ENCODE assay signal across 23 cellular contexts in the genomic region with DNA sequence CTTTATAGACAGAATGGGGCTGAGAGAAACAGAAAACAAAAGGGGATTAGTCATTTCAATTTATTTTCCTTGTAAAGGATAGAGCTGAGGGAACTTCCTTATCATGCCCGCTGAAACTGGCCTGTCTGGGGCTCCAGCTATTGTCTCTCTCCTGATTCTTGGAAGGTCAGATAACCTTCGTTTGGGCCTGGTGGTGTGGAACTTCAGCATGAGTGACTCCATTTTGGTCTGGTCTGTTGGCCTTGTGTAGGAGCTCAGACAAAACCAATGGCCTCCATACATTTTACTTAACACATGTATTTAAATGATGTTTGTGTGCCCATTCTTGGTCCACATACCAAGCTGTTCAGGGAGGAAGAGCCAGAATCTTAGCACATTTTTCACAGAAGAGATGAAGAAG. TPM values are rescaled to one million over a fixed set of nuclear protein-coding genes. Genes with fewer than 3 reads are reported as not detected.
DNase-seq lines count a peak whose midpoint lies in the region; ATAC-seq and TF ChIP-seq lines count a peak whose summit lies in the region.
"Had no signal": no experiment of that assay in that cellular context is flagged by ENCODE, and none has a peak within 500 bp of the region (broad histone marks: within the 10 kb centered on the region; RNA-seq: fewer than 3 reads in every experiment).

No MANE protein-coding gene starts in this region.

- no peaks in the 10 kb centered on the region for H3K9me3 ChIP-seq in duodenal mucosa (ENCODE audit: control insufficient read depth in 1 of 2, low read length in 2 of 2)
- H3K9me3 ChIP-seq in right atrium auricular region, result no peaks in the 10 kb centered on the region
- H3K9me3 ChIP-seq: BE2C, HAP-1, SK-N-SH had no signal

- peak overlapping the region in 1 of 2 donors; percentile 97 for H3K9ac ChIP-seq in duodenal mucosa (ENCODE audit: low read depth in 1 of 2, low read length in 2 of 2)
- H3K9ac ChIP-seq: SK-N-SH had no signal

- intact Hi-C loops in left colon (cut with DNase I, micrococcal nuclease), result no loop called here
- intact Hi-C loops in cardiac septum (cut with DNase I), result no loop called here

- DNase-seq in DMS53 (lab: John Stamatoyannopoulos, UW), result peak; percentile 30
- DNase-seq in DMS53 treated with DMSO at 0.1 percent for 48 hours (lab: John Stamatoyannopoulos, UW; ENCODE audit: unreplicated experiment), result no peak
- no peak for DNase-seq in left colon
- DNase-seq in ureter (ENCODE audit: low spot score), result peak; percentile 7
- DNase-seq in right atrium auricular region (ENCODE audit: low spot score), result no peak
- DNase-seq in natural killer cell treated with Interleukin-12 subunit alpha and Interleukin-12 subunit beta and Interleukin-15 and Interleukin-18, amount 100 ng/mL, for 72 hours (ENCODE audit: low spot score), result no peak
- no peak for DNase-seq in cardiac septum (ENCODE audit: low spot score)
- DNase-seq: BE2C; CD8-positive, alpha-beta memory T cell; GOT3; HFFc6; MM.1S; NCI-H2029; NCI-H446; NCI-H526; SIG-M5; SK-N-SH had no signal

- no peak for TF ChIP-seq CTCF in right atrium auricular region (IDR thresholded peaks at IDR 0.05)

- H3K4me1 ChIP-seq in duodenal mucosa (ENCODE audit: control insufficient read depth in 1 of 2, insufficient read depth in 2 of 2, low read length in 2 of 2) (peaks cover 20 to 34% of the 10 kb centered on the region in 2 donors), right atrium auricular region (no peaks in the 10 kb centered on the region)
- H3K4me1 ChIP-seq: BE2C, HAP-1 had no signal

- no peak overlapping the region for H3K27ac Mint-ChIP-seq in natural killer cell treated with Interleukin-12 subunit alpha and Interleukin-12 subunit beta and Interleukin-15 and Interleukin-18, amount 100 ng/mL, for 72 hours
- H3K27ac Mint-ChIP-seq: CD14-positive monocyte, HFFc6 had no signal

- H3K4me3 ChIP-seq in duodenal mucosa (ENCODE audit: low read depth in 1 of 2, low read length in 2 of 2) (peak overlapping the region; percentile 81 to 96), right atrium auricular region (no peak overlapping the region)
- H3K4me3 ChIP-seq: HAP-1 had no signal

- peaks cover 19 to 36% of the 10 kb centered on the region in 2 donors for H3K27me3 Mint-ChIP-seq in natural killer cell treated with Interleukin-12 subunit alpha and Interleukin-12 subunit beta and Interleukin-15 and Interleukin-18, amount 100 ng/mL, for 72 hours

- H3K36me3 ChIP-seq in duodenal mucosa (ENCODE audit: control insufficient read depth in 1 of 2, insufficient read depth in 2 of 2, low read length in 2 of 2), result no peaks in the 10 kb centered on the region
- H3K36me3 ChIP-seq in right atrium auricular region, result no peaks in the 10 kb centered on the region
- H3K36me3 ChIP-seq: BE2C, HAP-1 had no signal

- H3K27ac ChIP-seq in duodenal mucosa (ENCODE audit: low read depth, low read length) (no peak overlapping the region), right atrium auricular region (no peak overlapping the region)
- H3K27ac ChIP-seq: 22Rv1 had no signal

- H3K9me3 Mint-ChIP-seq in natural killer cell treated with Interleukin-12 subunit alpha and Interleukin-12 subunit beta and Interleukin-15 and Interleukin-18, amount 100 ng/mL, for 72 hours, result no peaks in the 10 kb centered on the region
- H3K9me3 Mint-ChIP-seq: CD8-positive, alpha-beta memory T cell; HFFc6 had no signal

- H3K27me3 ChIP-seq in duodenal mucosa (ENCODE audit: control insufficient read depth in 1 of 2, insufficient read depth in 2 of 2, low read length in 2 of 2) (no peaks in the 10 kb centered on the region), right atrium auricular region (no peaks in the 10 kb centered on the region)
- H3K27me3 ChIP-seq: BE2C had no signal

- H3K4me3 Mint-ChIP-seq in natural killer cell treated with Interleukin-12 subunit alpha and Interleukin-12 subunit beta and Interleukin-15 and Interleukin-18, amount 100 ng/mL, for 72 hours, result no peak overlapping the region
- H3K4me3 Mint-ChIP-seq: CD14-positive monocyte; CD8-positive, alpha-beta memory T cell; HFFc6 had no signal

- no peaks in the 10 kb centered on the region for H3K4me1 Mint-ChIP-seq in natural killer cell treated with Interleukin-12 subunit alpha and Interleukin-12 subunit beta and Interleukin-15 and Interleukin-18, amount 100 ng/mL, for 72 hours (ENCODE audit: low read depth in 2 of 2)
- H3K4me1 Mint-ChIP-seq: CD8-positive, alpha-beta memory T cell had no signal

- no peaks in the 10 kb centered on the region for H3K36me3 Mint-ChIP-seq in natural killer cell treated with Interleukin-12 subunit alpha and Interleukin-12 subunit beta and Interleukin-15 and Interleukin-18, amount 100 ng/mL, for 72 hours
- H3K36me3 Mint-ChIP-seq: CD14-positive monocyte; CD8-positive, alpha-beta memory T cell had no signal

- peak; percentile 26 for ATAC-seq in left colon
- no peak for ATAC-seq in natural killer cell treated with Interleukin-12 subunit alpha and Interleukin-12 subunit beta and Interleukin-15 and Interleukin-18, amount 100 ng/mL, for 72 hours
- ATAC-seq: HepG2 had no signal

RNA-seq across cellular contexts. Expression of a gene that starts 1.7 kb away (rescaled TPM):
- total RNA-seq in left colon, result 100 to 1,000 TPM; 244 to 262 TPM
- total RNA-seq in ureter, result 0.78 TPM
- under 1 TPM; 0.52 to 0.67 TPM for total RNA-seq in right atrium auricular region
- total RNA-seq in natural killer cell treated with Interleukin-12 subunit alpha and Interleukin-12 subunit beta and Interleukin-15 and Interleukin-18, amount 100 ng/mL, for 72 hours, result not detected
- 0.78 TPM for total RNA-seq in cardiac septum
- total RNA-seq: CD8-positive, alpha-beta memory T cell; G401; HepG2 had no signal

RNA-seq across cellular contexts. Expression of a gene that starts 10.9 kb away (rescaled TPM):
- total RNA-seq in left colon, result 10 to 100 TPM; 32.9 to 39.5 TPM
- 43.5 TPM for total RNA-seq in ureter
- total RNA-seq in right atrium auricular region, result 10 to 100 TPM; 43.3 to 46.4 TPM
- total RNA-seq in natural killer cell treated with Interleukin-12 subunit alpha and Interleukin-12 subunit beta and Interleukin-15 and Interleukin-18, amount 100 ng/mL, for 72 hours, result 10 to 100 TPM; 45.3 to 49.5 TPM
- total RNA-seq in cardiac septum, result 40.7 TPM

Comparison
In these comparisons a context has a peak if more than half of its experiments do, and no peak if none do; other contexts are left out.
1. DNase-seq: peak in DMS53 (single experiment) and ureter (single experiment); none in DMS53 treated with DMSO at 0.1 percent for 48 hours (single experiment), left colon (0 of 2), right atrium auricular region (single experiment), natural killer cell treated with Interleukin-12 subunit alpha and Interleukin-12 subunit beta and Interleukin-15 and Interleukin-18, amount 100 ng/mL, for 72 hours (single experiment) and cardiac septum (single experiment).
2. H3K4me3 ChIP-seq: peak in duodenal mucosa (2 of 2); none in right atrium auricular region (0 of 2).
3. RNA of a gene that starts 1.7 kb away (total RNA-seq): 244 to 262 TPM in left colon; 0.78 TPM in ureter (single experiment), 0.78 TPM in cardiac septum (single experiment), 0.52 to 0.67 TPM in right atrium auricular region and not detected in natural killer cell treated with Interleukin-12 subunit alpha and Interleukin-12 subunit beta and Interleukin-15 and Interleukin-18, amount 100 ng/mL, for 72 hours; every median in the first group is over 100 times any median in the second.